ENCODE assay signal across 1 cellular context in the genomic region with DNA sequence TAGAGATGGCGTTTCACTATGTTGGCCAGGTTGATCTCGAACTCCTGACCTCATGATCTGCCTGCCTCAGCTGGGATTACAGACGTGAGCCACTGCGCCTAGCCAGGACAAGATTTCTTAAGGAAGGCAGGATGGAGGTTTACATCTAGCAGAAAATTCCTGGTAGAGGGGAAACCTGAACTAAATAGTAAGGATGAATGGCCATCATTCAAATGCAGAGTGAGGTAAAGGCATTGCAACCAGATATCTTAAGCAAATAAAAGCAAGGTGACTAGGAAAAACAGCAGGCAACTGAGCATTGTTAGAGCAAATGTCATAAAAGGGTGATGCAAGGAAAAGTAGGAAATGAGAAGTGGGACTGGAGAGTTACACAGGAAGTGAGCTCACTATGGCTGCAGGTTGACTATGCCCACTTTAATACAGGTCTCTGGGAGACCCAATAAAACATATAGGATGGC.
TF ChIP-seq lines count a peak whose summit lies in the region.

No MANE protein-coding gene starts in this region.

TF ChIP-seq in HEK293, 187 proteins besides CTCF, POLR2A, EP300 and RAD21 (continued from another document):
- no peak for TF ChIP-seq YY2 (tag by site-specific recombination; IDR thresholded peaks at IDR 0.05)
